Comparison of ENCODE assay signal across 17 cellular contexts in the genomic region with DNA sequence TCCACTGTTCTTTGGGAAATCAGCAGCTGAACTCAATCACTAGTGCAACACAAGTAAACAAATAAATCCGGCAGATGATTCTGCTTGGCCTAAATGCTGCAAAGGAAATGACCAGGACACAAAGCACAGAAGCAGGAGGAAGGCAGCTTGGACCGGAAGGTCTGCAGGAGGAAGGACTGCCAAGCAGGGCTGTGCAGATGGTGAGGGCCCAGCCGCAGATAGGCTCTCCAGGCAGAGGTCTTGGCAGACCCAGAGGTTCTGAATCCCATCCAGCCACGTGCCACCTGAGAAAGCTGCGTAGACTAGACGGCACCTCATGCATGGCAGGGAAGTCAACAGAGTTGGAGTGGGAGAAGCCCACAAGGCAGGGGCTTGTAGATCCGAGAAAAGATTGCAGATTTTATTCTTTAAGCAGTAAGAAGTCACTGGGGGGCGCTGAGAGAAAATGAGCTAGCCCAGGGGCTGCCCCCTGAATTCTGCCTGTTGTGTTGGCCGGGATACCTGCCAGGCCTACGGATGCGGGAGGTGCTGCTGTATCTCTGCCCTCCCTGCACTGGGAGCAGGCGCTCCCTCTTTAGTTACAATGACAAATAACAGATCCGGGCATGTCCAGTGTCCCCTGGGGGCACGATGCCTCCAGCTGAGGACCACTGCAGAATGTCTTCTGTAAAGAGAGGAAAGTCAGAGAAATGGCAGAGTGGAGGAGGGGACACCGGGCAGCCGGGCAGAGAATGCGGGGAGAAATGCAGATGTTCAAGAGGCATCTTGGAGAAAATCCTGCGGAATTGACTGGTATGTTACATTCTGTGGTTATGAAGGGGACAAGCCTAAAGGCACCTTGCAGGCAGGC.
A peak's percentile ranks its signal among the peaks of the same experiment; 100 is the strongest.
DNase-seq lines count a peak whose midpoint lies in the region; ATAC-seq, FAIRE-seq and TF ChIP-seq lines count a peak whose summit lies in the region.
"Had no signal": no experiment of that assay in that cellular context is flagged by ENCODE, and none has a peak within 500 bp of the region (broad histone marks: within the 10 kb centered on the region; RNA-seq: fewer than 3 reads in every experiment).

No MANE protein-coding gene starts in this region.

- peak overlapping the region; percentile 19 for H3K27ac Mint-ChIP-seq in type B pancreatic cell
- H3K27ac Mint-ChIP-seq: activated naive CD8-positive, alpha-beta T cell treated with anti-CD3 and anti-CD28 coated beads for 36 hours; dendritic cell treated with granulocyte-macrophage colony-stimulating factor and Interleukin-4, amounts not matched to agents 40 ng/mL and 50 ng/mL, for 4 days; IgD-negative memory B cell had no signal

- H3K9me3 Mint-ChIP-seq in type B pancreatic cell = no peaks in the 10 kb centered on the region
- H3K9me3 Mint-ChIP-seq: activated naive CD8-positive, alpha-beta T cell treated with anti-CD3 and anti-CD28 coated beads for 36 hours; dendritic cell treated with granulocyte-macrophage colony-stimulating factor and Interleukin-4, amounts not matched to agents 40 ng/mL and 50 ng/mL, for 4 days had no signal

- 62 to 69% methylated on average over 18 of the region's 18 CpGs for WGBS in pancreas, 2 donors

- intact Hi-C loops in pancreas (cut with DNase I) = loop anchor here in 1 of 3 donors (10.0 kb wide), 1 partner anchor 154 kb away; a partner anchor contains a TSS

- H3K4me3 ChIP-seq in astrocyte of the cerebellum (ENCODE audit: low read depth, low read length) = peak overlapping the region; percentile 8
- H3K4me3 ChIP-seq in iPS-20b (ENCODE audit: low read length) = no peak overlapping the region
- H3K4me3 ChIP-seq in pancreas = no peak overlapping the region
- H3K4me3 ChIP-seq: testis had no signal

- H3K36me3 Mint-ChIP-seq in type B pancreatic cell = no peaks in the 10 kb centered on the region
- H3K36me3 Mint-ChIP-seq: activated naive CD8-positive, alpha-beta T cell treated with anti-CD3 and anti-CD28 coated beads for 36 hours; IgD-negative memory B cell had no signal

- in situ Hi-C loops in astrocyte of the cerebellum (cut with HindIII; ENCODE audit: low sequenced_read_pairs) = loop anchor here (5.0 kb wide), 1 partner anchor 151 kb away; a partner anchor contains a TSS

- TF ChIP-seq CTCF in astrocyte of the cerebellum (IDR thresholded peaks at IDR 0.05; ENCODE audit: low read depth, low read length, missing control alignments) (peak; percentile 33), type B pancreatic cell (conservative IDR thresholded peaks at IDR 0.05) (peak; percentile 22), pancreas (IDR thresholded peaks at IDR 0.05) (no peak)

- peaks cover 22% of the 10 kb centered on the region for H3K4me1 Mint-ChIP-seq in type B pancreatic cell (ENCODE audit: unreplicated experiment)
- H3K4me1 Mint-ChIP-seq: IgD-negative memory B cell had no signal

- H3K4me1 ChIP-seq in iPS-20b (ENCODE audit: insufficient read depth, low read length) (peaks cover 16% of the 10 kb centered on the region; the same call in 1 of the 2 replicates), pancreas (no peaks in the 10 kb centered on the region)
- H3K4me1 ChIP-seq: testis had no signal

- H3K27ac ChIP-seq in iPS-20b (ENCODE audit: low read length) (no peak overlapping the region), pancreas (no peak overlapping the region)
- H3K27ac ChIP-seq: testis had no signal

- H3K9me3 ChIP-seq in iPS-20b (ENCODE audit: insufficient read depth, low read depth, low read length) = no peaks in the 10 kb centered on the region
- no peaks in the 10 kb centered on the region for H3K9me3 ChIP-seq in pancreas
- H3K9me3 ChIP-seq: testis had no signal

- ATAC-seq in pancreas = no peak
- ATAC-seq in HG03442 (IDR thresholded peaks at IDR 0.05; ENCODE audit: unreplicated experiment) = no peak

- no peak overlapping the region for H3K4me3 Mint-ChIP-seq in type B pancreatic cell
- H3K4me3 Mint-ChIP-seq: activated naive CD8-positive, alpha-beta T cell treated with anti-CD3 and anti-CD28 coated beads for 36 hours; dendritic cell treated with granulocyte-macrophage colony-stimulating factor and Interleukin-4, amounts not matched to agents 40 ng/mL and 50 ng/mL, for 4 days had no signal

- DNase-seq in NCI-H2171 treated with DMSO at 0.1 percent for 48 hours (lab: John Stamatoyannopoulos, UW) (peak; percentile 60), NCI-H2171 (lab: John Stamatoyannopoulos, UW) (no peak), astrocyte of the cerebellum (ENCODE audit: low read depth) (no peak), type B pancreatic cell (ENCODE audit: extremely low spot score, unreplicated experiment) (no peak), NCI-H526 treated with DMSO at 0.1 percent for 48 hours (lab: John Stamatoyannopoulos, UW) (no peak), pancreas (no peak)
- DNase-seq: 8988T; activated CD8-positive, alpha-beta memory T cell treated with anti-CD3 and anti-CD28 coated beads for 24 hours; activated naive CD8-positive, alpha-beta T cell treated with anti-CD3 and anti-CD28 coated beads for 36 hours; NCI-H146; T-helper 9 cell; testis had no signal

- no peaks in the 10 kb centered on the region for H3K36me3 ChIP-seq in iPS-20b (ENCODE audit: insufficient read depth, low read depth, low read length)
- no peaks in the 10 kb centered on the region for H3K36me3 ChIP-seq in pancreas

- peak overlapping the region; percentile 20; the same call in 1 of the 2 replicates for H3K9ac ChIP-seq in iPS-20b (ENCODE audit: low read depth, low read length)

- H3K27me3 ChIP-seq in iPS-20b (ENCODE audit: insufficient read depth, low read length) (no peaks in the 10 kb centered on the region), pancreas (no peaks in the 10 kb centered on the region)
- H3K27me3 ChIP-seq: testis had no signal

- FAIRE-seq in pancreas (lab: Jason Lieb, UNC) = no peak
- FAIRE-seq: H54 had no signal

- H3K27me3 Mint-ChIP-seq in type B pancreatic cell = peaks cover 12% of the 10 kb centered on the region
- H3K27me3 Mint-ChIP-seq: dendritic cell treated with granulocyte-macrophage colony-stimulating factor and Interleukin-4, amounts not matched to agents 40 ng/mL and 50 ng/mL, for 4 days had no signal

Comparison
In these comparisons a context has a peak if more than half of its experiments do, and no peak if none do; other contexts are left out.
1. CTCF ChIP-seq: peak in astrocyte of the cerebellum (single experiment) and type B pancreatic cell (single experiment); none in pancreas (0 of 4).